40 cellular contexts compared by ENCODE assay signal in genomic region chr14:25677111-25677510, GRCh38.
"Had no signal": no experiment of that assay in that cellular context is flagged by ENCODE, and none has a peak within 500 bp of the region (broad histone marks: within the 10 kb centered on the region; RNA-seq: fewer than 3 reads in every experiment).

No MANE protein-coding gene starts in this region.

- H3K27ac ChIP-seq: adrenal gland, ascending aorta, body of pancreas, brain microvascular endothelial cell, breast epithelium, cardiac muscle cell had no signal

- H3K27ac Mint-ChIP-seq: activated naive CD4-positive, alpha-beta T cell treated with anti-CD3 and anti-CD28 coated beads for 36 hours; activated naive CD4-positive, alpha-beta T cell treated with anti-CD3 and anti-CD28 coated beads, Interleukin-2, amount 10 ng/mL, durations not matched to agents 7 days and 5 days; activated naive CD4-positive, alpha-beta T cell treated with anti-CD3 and anti-CD28 coated beads, Interleukin-2, amount 50 U/mL, for 24 hours; activated naive CD4-positive, alpha-beta T cell treated with anti-CD3 and anti-CD28 coated beads, Interleukin-2, amount 50 U/mL, for 72 hours; activated naive CD8-positive, alpha-beta T cell; activated naive CD8-positive, alpha-beta T cell treated with anti-CD3 and anti-CD28 coated beads for 36 hours; activated naive CD8-positive, alpha-beta T cell treated with anti-CD3 and anti-CD28 coated beads, Interleukin-2, amount 10 ng/mL, durations not matched to agents 7 days and 5 days; activated naive CD8-positive, alpha-beta T cell treated with anti-CD3 and anti-CD28 coated beads, Interleukin-2, amount 50 U/mL, for 24 hours; activated T-cell treated with anti-CD3 and anti-CD28 coated beads, Interleukin-2, amount 50 U/mL, for 24 hours; activated T-cell treated with anti-CD3 and anti-CD28 coated beads, Interleukin-2, amount 50 U/mL, for 72 hours; activated T-helper 1 cell treated with anti-CD3 and anti-CD28 coated beads, Interleukin-12 subunit alpha, Interleukin-12 subunit beta, Interleukin-2, Interleukin-4 antibody, amounts not matched to agents 30 ng/mL and 10 ng/mL and 1 ng/mL, durations not matched to agents 14 hours and 24 hours and 36 hours; activated T-helper 17 cell treated with anti-CD3 and anti-CD28 coated beads, Interleukin-2, amount 50 U/mL, for 72 hours; activated T-helper 2 cell treated with anti-CD3 and anti-CD28 coated beads, Interferon-gamma antibody, Interleukin-2, Interleukin-4, amounts not matched to agents 10 μg/mL and 5 μg/mL and 100 μg/mL, durations not matched to agents 14 hours and 24 hours and 36 hours had no signal

- DNase-seq: activated effector memory CD4-positive, alpha-beta T cell treated with anti-CD3 and anti-CD28 coated beads, Interleukin-2, amount 50 U/mL, for 16 hours; activated effector memory CD4-positive, alpha-beta T cell treated with Interleukin-2 at 50 U/mL for 16 hours; activated gamma-delta T cell; activated gamma-delta T cell treated with Interleukin-2 at 50 U/mL for 16 hours; activated naive CD4-positive, alpha-beta T cell; activated naive CD4-positive, alpha-beta T cell treated with anti-CD3 and anti-CD28 coated beads for 36 hours; activated naive CD4-positive, alpha-beta T cell treated with anti-CD3 and anti-CD28 coated beads, Interleukin-2, amount 10 ng/mL, durations not matched to agents 7 days and 5 days; activated naive CD4-positive, alpha-beta T cell treated with anti-CD3 and anti-CD28 coated beads, Interleukin-2, amount 50 U/mL, for 16 hours; activated naive CD4-positive, alpha-beta T cell treated with Interleukin-2 at 50 U/mL for 16 hours; activated naive CD8-positive, alpha-beta T cell treated with anti-CD3 and anti-CD28 coated beads for 36 hours; activated naive CD8-positive, alpha-beta T cell treated with anti-CD3 and anti-CD28 coated beads, Interleukin-2, amount 10 ng/mL, durations not matched to agents 7 days and 5 days; activated naive CD8-positive, alpha-beta T cell treated with anti-CD3 and anti-CD28 coated beads, Interleukin-2, amount 50 U/mL, for 24 hours; activated T-cell treated with anti-CD3 and anti-CD28 coated beads, Interleukin-2, amount 50 U/mL, for 1 hour; activated T-cell treated with anti-CD3 and anti-CD28 coated beads, Interleukin-2, amount 50 U/mL, for 24 hours; activated T-cell treated with anti-CD3 and anti-CD28 coated beads, Interleukin-2, amount 50 U/mL, for 4 hours; activated T-cell treated with anti-CD3 and anti-CD28 coated beads, Interleukin-2, amount 50 U/mL, for 48 hours; activated T-cell treated with anti-CD3 and anti-CD28 coated beads, Interleukin-2, amount 50 U/mL, for 72 hours; adrenal gland; amniotic stem cell; amygdala; anterior cingulate cortex; aorta; brain microvascular endothelial cell; caudate nucleus; central memory CD4-positive, alpha-beta T cell; cerebellar nuclear complex had no signal

- H3K4me1 Mint-ChIP-seq: activated naive CD4-positive, alpha-beta T cell treated with anti-CD3 and anti-CD28 coated beads, Interleukin-2, amount 10 ng/mL, durations not matched to agents 7 days and 5 days; activated naive CD4-positive, alpha-beta T cell treated with anti-CD3 and anti-CD28 coated beads, Interleukin-2, amount 50 U/mL, for 24 hours; activated naive CD8-positive, alpha-beta T cell treated with anti-CD3 and anti-CD28 coated beads for 36 hours; activated naive CD8-positive, alpha-beta T cell treated with anti-CD3 and anti-CD28 coated beads, Interleukin-2, amount 10 ng/mL, durations not matched to agents 7 days and 5 days; activated naive CD8-positive, alpha-beta T cell treated with anti-CD3 and anti-CD28 coated beads, Interleukin-2, amount 50 U/mL, for 24 hours; activated T-helper 17 cell treated with anti-CD3 and anti-CD28 coated beads, Interleukin-2, amount 50 U/mL, for 72 hours; central memory CD8-positive, alpha-beta T cell had no signal

- H3K9me3 ChIP-seq: adrenal gland, ascending aorta, body of pancreas, breast epithelium had no signal

- FAIRE-seq: astrocyte, bronchial epithelial cell had no signal

- H3K27me3 Mint-ChIP-seq: activated naive CD4-positive, alpha-beta T cell treated with anti-CD3 and anti-CD28 coated beads, Interleukin-2, amount 10 ng/mL, durations not matched to agents 7 days and 5 days; activated naive CD4-positive, alpha-beta T cell treated with anti-CD3 and anti-CD28 coated beads, Interleukin-2, amount 50 U/mL, for 24 hours; activated naive CD8-positive, alpha-beta T cell; activated naive CD8-positive, alpha-beta T cell treated with anti-CD3 and anti-CD28 coated beads for 36 hours; activated naive CD8-positive, alpha-beta T cell treated with anti-CD3 and anti-CD28 coated beads, Interleukin-2, amount 10 ng/mL, durations not matched to agents 7 days and 5 days; activated naive CD8-positive, alpha-beta T cell treated with anti-CD3 and anti-CD28 coated beads, Interleukin-2, amount 50 U/mL, for 24 hours; activated T-cell treated with anti-CD3 and anti-CD28 coated beads, Interleukin-2, amount 50 U/mL, for 24 hours; activated T-helper 17 cell treated with anti-CD3 and anti-CD28 coated beads, Interleukin-2, amount 50 U/mL, for 72 hours; brain; central memory CD8-positive, alpha-beta T cell had no signal

- H3K4me3 Mint-ChIP-seq: activated naive CD4-positive, alpha-beta T cell treated with anti-CD3 and anti-CD28 coated beads for 36 hours; activated naive CD4-positive, alpha-beta T cell treated with anti-CD3 and anti-CD28 coated beads, Interleukin-2, amount 10 ng/mL, durations not matched to agents 7 days and 5 days; activated naive CD4-positive, alpha-beta T cell treated with anti-CD3 and anti-CD28 coated beads, Interleukin-2, amount 50 U/mL, for 24 hours; activated naive CD8-positive, alpha-beta T cell; activated naive CD8-positive, alpha-beta T cell treated with anti-CD3 and anti-CD28 coated beads for 36 hours; activated naive CD8-positive, alpha-beta T cell treated with anti-CD3 and anti-CD28 coated beads, Interleukin-2, amount 10 ng/mL, durations not matched to agents 7 days and 5 days; activated naive CD8-positive, alpha-beta T cell treated with anti-CD3 and anti-CD28 coated beads, Interleukin-2, amount 50 U/mL, for 24 hours; activated T-cell treated with anti-CD3 and anti-CD28 coated beads, Interleukin-2, amount 50 U/mL, for 24 hours; activated T-cell treated with anti-CD3 and anti-CD28 coated beads, Interleukin-2, amount 50 U/mL, for 4 hours; activated T-cell treated with anti-CD3 and anti-CD28 coated beads, Interleukin-2, amount 50 U/mL, for 72 hours; activated T-helper 1 cell treated with anti-CD3 and anti-CD28 coated beads, Interleukin-12 subunit alpha, Interleukin-12 subunit beta, Interleukin-2, Interleukin-4 antibody, amounts not matched to agents 30 ng/mL and 10 ng/mL and 1 ng/mL, durations not matched to agents 14 hours and 24 hours and 36 hours; activated T-helper 17 cell treated with anti-CD3 and anti-CD28 coated beads, Interleukin-2, amount 50 U/mL, for 72 hours; brain; central memory CD8-positive, alpha-beta T cell had no signal

- H3K4me3 ChIP-seq: adrenal gland, ascending aorta, body of pancreas, breast epithelium, cardiac muscle cell had no signal

- H3K27me3 ChIP-seq: adrenal gland, ascending aorta, body of pancreas, brain microvascular endothelial cell, breast epithelium, cardiac muscle cell had no signal

- ATAC-seq: activated naive CD4-positive, alpha-beta T cell treated with anti-CD3 and anti-CD28 coated beads, Interleukin-2, amount 50 U/mL, for 72 hours; activated naive CD8-positive, alpha-beta T cell treated with anti-CD3 and anti-CD28 coated beads, Interleukin-2, amount 50 U/mL, for 24 hours; activated T-cell treated with anti-CD3 and anti-CD28 coated beads, Interleukin-2, amount 50 U/mL, for 4 hours; activated T-cell treated with anti-CD3 and anti-CD28 coated beads, Interleukin-2, amount 50 U/mL, for 72 hours; activated T-helper 17 cell treated with anti-CD3 and anti-CD28 coated beads, Interleukin-2, amount 50 U/mL, for 72 hours; body of pancreas had no signal

- H3K4me1 ChIP-seq: adrenal gland, ascending aorta, body of pancreas, breast epithelium had no signal

- H3K36me3 ChIP-seq: adrenal gland, ascending aorta, brain microvascular endothelial cell, breast epithelium, cardiac muscle cell had no signal

- H3K36me3 Mint-ChIP-seq: activated naive CD4-positive, alpha-beta T cell treated with anti-CD3 and anti-CD28 coated beads, Interleukin-2, amount 10 ng/mL, durations not matched to agents 7 days and 5 days; activated naive CD4-positive, alpha-beta T cell treated with anti-CD3 and anti-CD28 coated beads, Interleukin-2, amount 50 U/mL, for 24 hours; activated naive CD8-positive, alpha-beta T cell; activated naive CD8-positive, alpha-beta T cell treated with anti-CD3 and anti-CD28 coated beads for 36 hours; activated naive CD8-positive, alpha-beta T cell treated with anti-CD3 and anti-CD28 coated beads, Interleukin-2, amount 10 ng/mL, durations not matched to agents 7 days and 5 days; brain had no signal
